Comparison of ENCODE assay signal across 21 cellular contexts in the genomic region with DNA sequence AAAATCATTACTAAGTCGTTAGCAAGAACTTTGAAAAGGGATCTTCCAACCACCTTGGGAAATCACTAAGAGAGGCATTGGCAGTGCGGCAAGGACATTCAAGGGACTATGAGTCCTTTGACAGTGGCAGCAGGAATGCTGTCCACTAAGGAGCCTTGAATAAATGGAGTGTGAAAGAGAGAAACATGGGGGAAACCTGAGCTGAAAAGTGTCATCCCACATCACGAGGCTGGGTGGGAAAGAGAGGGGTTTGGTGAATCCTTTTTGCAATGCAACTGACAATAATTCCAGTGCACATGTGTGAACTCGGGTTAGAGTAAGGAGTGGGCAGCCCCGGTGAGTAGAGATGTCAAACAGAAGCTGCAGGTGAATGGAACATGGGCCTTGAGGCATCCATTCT. TPM values are rescaled to one million over a fixed set of nuclear protein-coding genes. Genes with fewer than 3 reads are reported as not detected.
DNase-seq lines count a peak whose midpoint lies in the region; ATAC-seq and TF ChIP-seq lines count a peak whose summit lies in the region.
"Had no signal": no experiment of that assay in that cellular context is flagged by ENCODE, and none has a peak within 500 bp of the region (broad histone marks: within the 10 kb centered on the region; RNA-seq: fewer than 3 reads in every experiment).

No MANE protein-coding gene starts in this region.

- peaks cover 26% of the 10 kb centered on the region for H3K4me1 ChIP-seq in DOHH2 (ENCODE audit: control insufficient read depth, low read length)
- H3K4me1 ChIP-seq in OCI-LY7 (ENCODE audit: insufficient read depth, low read length, poor library complexity, severe bottlenecking): no peaks in the 10 kb centered on the region
- H3K4me1 ChIP-seq: A549 had no signal

- no peak for ATAC-seq in stimulated activated memory B cell treated with anti-CD40 and anti-IgM and Interleukin-4, amounts not matched to agents 10 μg/mL and 1 μg/mL and 100 μg/mL, for 72 hours
- ATAC-seq in activated CD4-positive, CD25-positive, alpha-beta regulatory T cell treated with anti-CD3 and anti-CD28 coated beads, Interleukin-2, amount 50 U/mL, for 24 hours: no peak
- ATAC-seq in activated naive CD4-positive, alpha-beta T cell treated with anti-CD3 and anti-CD28 coated beads, Interleukin-2, amount 50 U/mL, for 72 hours: no peak
- ATAC-seq in GM21381 (IDR thresholded peaks at IDR 0.05; ENCODE audit: unreplicated experiment): no peak
- ATAC-seq in activated CD8-positive, alpha-beta T cell treated with anti-CD3 and anti-CD28 coated beads, Interleukin-2, amount 10 ng/mL, durations not matched to agents 7 days and 5 days: no peak
- ATAC-seq: A549, GM12878 had no signal

- H3K4me3 Mint-ChIP-seq in stimulated activated memory B cell treated with anti-CD40 and anti-IgM and Interleukin-4, amounts not matched to agents 10 μg/mL and 1 μg/mL and 100 μg/mL, for 72 hours: no peak overlapping the region
- H3K4me3 Mint-ChIP-seq in activated CD8-positive, alpha-beta T cell treated with anti-CD3 and anti-CD28 coated beads, Interleukin-2, amount 10 ng/mL, durations not matched to agents 7 days and 5 days: no peak overlapping the region
- H3K4me3 Mint-ChIP-seq: CD4-positive, alpha-beta memory T cell; H9 had no signal

- H3K9me2 ChIP-seq in DOHH2 (replicated peaks; ENCODE audit: control insufficient read depth, low read length) (no peaks in the 10 kb centered on the region), OCI-LY7 (ENCODE audit: insufficient read depth, low read length) (no peaks in the 10 kb centered on the region)

- no peak for TF ChIP-seq CTCF in DOHH2 (IDR thresholded peaks at IDR 0.05; ENCODE audit: low read depth, low read length, poor library complexity, severe bottlenecking)
- no peak for TF ChIP-seq CTCF in OCI-LY7 (conservative IDR thresholded peaks at IDR 0.05; ENCODE audit: low read length)

- DNase-seq in OCI-LY7 (ENCODE audit: low spot score): no peak
- DNase-seq in left kidney (ENCODE audit: low read depth, low spot score): peak; percentile 60
- DNase-seq in activated naive CD4-positive, alpha-beta T cell treated with anti-CD3 and anti-CD28 coated beads, Interleukin-2, amount 50 U/mL, for 72 hours (ENCODE audit: low spot score in 2 of 2): no peak
- no peak for DNase-seq in activated CD8-positive, alpha-beta T cell treated with anti-CD3 and anti-CD28 coated beads, Interleukin-2, amount 10 ng/mL, durations not matched to agents 7 days and 5 days
- DNase-seq: 8988T; ACHN; AML-193; C1 segment of cervical spinal cord; Calu3; CD4-positive, alpha-beta memory T cell; COR-L47; DMS53; DMS79 treated with DMSO at 0.1 percent for 48 hours; GM23248; H9 had no signal

- H3K9me3 Mint-ChIP-seq in stimulated activated memory B cell treated with anti-CD40 and anti-IgM and Interleukin-4, amounts not matched to agents 10 μg/mL and 1 μg/mL and 100 μg/mL, for 72 hours: no peaks in the 10 kb centered on the region
- H3K9me3 Mint-ChIP-seq in activated naive CD4-positive, alpha-beta T cell treated with anti-CD3 and anti-CD28 coated beads, Interleukin-2, amount 50 U/mL, for 72 hours: no peaks in the 10 kb centered on the region
- no peaks in the 10 kb centered on the region for H3K9me3 Mint-ChIP-seq in activated CD8-positive, alpha-beta T cell treated with anti-CD3 and anti-CD28 coated beads, Interleukin-2, amount 10 ng/mL, durations not matched to agents 7 days and 5 days (ENCODE audit: insufficient read depth)
- H3K9me3 Mint-ChIP-seq: CD4-positive, alpha-beta memory T cell; H9 had no signal

- H3K36me3 ChIP-seq in DOHH2 (ENCODE audit: control insufficient read depth, low read length) (no peaks in the 10 kb centered on the region), OCI-LY7 (ENCODE audit: insufficient read depth, low read length) (no peaks in the 10 kb centered on the region)

- CTCF ChIA-PET in OCI-LY7 (lab: Charles Lee; ENCODE audit: unreplicated experiment): no interaction called here
- CTCF ChIA-PET in activated CD8-positive, alpha-beta T cell treated with anti-CD3 and anti-CD28 coated beads, Interleukin-2, amount 10 ng/mL, durations not matched to agents 7 days and 5 days (lab: Charles Lee): interaction anchor here (0.6 to 1.5 kb wide), 2 partner anchors 15 to 438 kb away, joined by 4 to 7 read pairs; no protein-coding TSS in a partner anchor

- BruUV-seq in OCI-LY7 (replicated peaks; lab: Mats Ljungman, UMichigan): no TSS peak

- no peaks in the 10 kb centered on the region for H3K27me3 Mint-ChIP-seq in stimulated activated memory B cell treated with anti-CD40 and anti-IgM and Interleukin-4, amounts not matched to agents 10 μg/mL and 1 μg/mL and 100 μg/mL, for 72 hours
- no peaks in the 10 kb centered on the region for H3K27me3 Mint-ChIP-seq in activated CD8-positive, alpha-beta T cell treated with anti-CD3 and anti-CD28 coated beads, Interleukin-2, amount 10 ng/mL, durations not matched to agents 7 days and 5 days (ENCODE audit: low read depth)
- H3K27me3 Mint-ChIP-seq: CD4-positive, alpha-beta memory T cell had no signal

- H3K9me3 ChIP-seq in DOHH2 (ENCODE audit: control insufficient read depth, insufficient read depth, low read length) (no peaks in the 10 kb centered on the region), OCI-LY7 (ENCODE audit: low read length) (no peaks in the 10 kb centered on the region)
- H3K9me3 ChIP-seq: A549 had no signal

- H3K4me3 ChIP-seq in DOHH2 (ENCODE audit: low read length) (no peak overlapping the region), OCI-LY7 (ENCODE audit: low read depth, low read length, poor library complexity, severe bottlenecking) (no peak overlapping the region)
- H3K4me3 ChIP-seq: A549, GM12878, GM23248 had no signal

- no peaks in the 10 kb centered on the region for H3K36me3 Mint-ChIP-seq in stimulated activated memory B cell treated with anti-CD40 and anti-IgM and Interleukin-4, amounts not matched to agents 10 μg/mL and 1 μg/mL and 100 μg/mL, for 72 hours
- H3K36me3 Mint-ChIP-seq in activated naive CD4-positive, alpha-beta T cell treated with anti-CD3 and anti-CD28 coated beads, Interleukin-2, amount 50 U/mL, for 72 hours: no peaks in the 10 kb centered on the region
- no peaks in the 10 kb centered on the region for H3K36me3 Mint-ChIP-seq in activated CD8-positive, alpha-beta T cell treated with anti-CD3 and anti-CD28 coated beads, Interleukin-2, amount 10 ng/mL, durations not matched to agents 7 days and 5 days (ENCODE audit: low read depth)
- H3K36me3 Mint-ChIP-seq: CD4-positive, alpha-beta memory T cell had no signal

- H3K79me2 ChIP-seq in DOHH2 (ENCODE audit: control insufficient read depth, low read length) (no peaks in the 10 kb centered on the region), OCI-LY7 (ENCODE audit: insufficient read depth, low read depth, low read length) (no peaks in the 10 kb centered on the region)

- H3K27ac ChIP-seq in DOHH2 (ENCODE audit: low read depth, low read length) (no peak overlapping the region), OCI-LY7 (ENCODE audit: low read depth, low read length, poor library complexity, severe bottlenecking) (no peak overlapping the region)
- H3K27ac ChIP-seq: A549, GM23248 had no signal

- no peaks in the 10 kb centered on the region for H3F3A ChIP-seq in DOHH2 (ENCODE audit: control insufficient read depth, insufficient read depth)

- peak overlapping the region; percentile 39 for H3K27ac Mint-ChIP-seq in stimulated activated memory B cell treated with anti-CD40 and anti-IgM and Interleukin-4, amounts not matched to agents 10 μg/mL and 1 μg/mL and 100 μg/mL, for 72 hours
- H3K27ac Mint-ChIP-seq in activated naive CD4-positive, alpha-beta T cell treated with anti-CD3 and anti-CD28 coated beads, Interleukin-2, amount 50 U/mL, for 72 hours: no peak overlapping the region
- H3K27ac Mint-ChIP-seq in activated CD8-positive, alpha-beta T cell treated with anti-CD3 and anti-CD28 coated beads, Interleukin-2, amount 10 ng/mL, durations not matched to agents 7 days and 5 days: no peak overlapping the region
- H3K27ac Mint-ChIP-seq: CD4-positive, alpha-beta memory T cell had no signal

- peaks cover 54% of the 10 kb centered on the region for H3K4me1 Mint-ChIP-seq in stimulated activated memory B cell treated with anti-CD40 and anti-IgM and Interleukin-4, amounts not matched to agents 10 μg/mL and 1 μg/mL and 100 μg/mL, for 72 hours
- peaks cover 1% of the 10 kb centered on the region for H3K4me1 Mint-ChIP-seq in activated CD8-positive, alpha-beta T cell treated with anti-CD3 and anti-CD28 coated beads, Interleukin-2, amount 10 ng/mL, durations not matched to agents 7 days and 5 days (ENCODE audit: low read depth)

- H2AFZ ChIP-seq in OCI-LY7 (ENCODE audit: low read length): 0 out of 2 replicates have a peak overlapping the region, but pooled peaks have one; percentile 0
- H2AFZ ChIP-seq: GM23248 had no signal

- intact Hi-C loops in OCI-LY7 (cut with micrococcal nuclease; ENCODE audit: unreplicated experiment): no loop called here

- no peaks in the 10 kb centered on the region for H3K27me3 ChIP-seq in DOHH2 (ENCODE audit: control insufficient read depth, low read length)

- POLR2A ChIA-PET in OCI-LY7 (lab: Charles Lee): interaction anchor here (0.6 to 1.1 kb wide), 2 partner anchors 32 to 392 kb away, joined by 3 read pairs; no protein-coding TSS in a partner anchor
- POLR2A ChIA-PET in activated CD8-positive, alpha-beta T cell treated with anti-CD3 and anti-CD28 coated beads, Interleukin-2, amount 10 ng/mL, durations not matched to agents 7 days and 5 days (lab: Charles Lee): no interaction called here

- H3K4me2 ChIP-seq in DOHH2 (ENCODE audit: low read length) (peak overlapping the region; percentile 22; the same call in 1 of the 2 replicates), OCI-LY7 (ENCODE audit: low read length) (no peak overlapping the region)
- H3K4me2 ChIP-seq: A549 had no signal

- H4K20me1 ChIP-seq in DOHH2 (ENCODE audit: control insufficient read depth, insufficient read depth, low read depth, low read length) (no peaks in the 10 kb centered on the region), OCI-LY7 (ENCODE audit: insufficient read depth, low read length) (no peaks in the 10 kb centered on the region)

RNA-seq across cellular contexts. Expression of a gene that starts 35.3 kb away (rescaled TPM):
- 26.2 and 29.7 TPM in 2 replicates for total RNA-seq in OCI-LY7 (2014; rRNA removed; shearing (Covaris generic))
- total RNA-seq in OCI-LY7 (2022): 12.1 and 15.0 TPM in 2 replicates
- total RNA-seq in activated naive CD4-positive, alpha-beta T cell treated with anti-CD3 and anti-CD28 coated beads, Interleukin-2, amount 50 U/mL, for 72 hours: 10 to 100 TPM in 1 of 2 donors, 1 to 10 TPM in 1; 8.9 to 13.8 TPM
- 10 to 100 TPM; 10.0 to 10.1 TPM for total RNA-seq in activated CD8-positive, alpha-beta T cell treated with anti-CD3 and anti-CD28 coated beads, Interleukin-2, amount 10 ng/mL, durations not matched to agents 7 days and 5 days
